Comparison of ENCODE assay signal across 35 cellular contexts in genomic region chr16:66913711-66914110, GRCh38. TPM values are rescaled to one million over a fixed set of nuclear protein-coding genes. Genes with fewer than 3 reads are reported as not detected.
"Had no signal": no experiment of that assay in that cellular context is flagged by ENCODE, and none has a peak within 500 bp of the region (broad histone marks: within the 10 kb centered on the region; RNA-seq: fewer than 3 reads in every experiment).

No MANE protein-coding gene starts in this region.

- ATAC-seq: activated CD4-positive, CD25-positive, alpha-beta regulatory T cell treated with anti-CD3 and anti-CD28 coated beads, Interleukin-2, amount 50 U/mL, for 24 hours; activated CD8-positive, alpha-beta T cell treated with anti-CD3 and anti-CD28 coated beads for 36 hours; activated naive CD8-positive, alpha-beta T cell treated with anti-CD3 and anti-CD28 coated beads, Interleukin-2, amount 50 U/mL, for 24 hours; body of pancreas; T-helper 17 cell had no signal

- H3K36me3 ChIP-seq: adrenal gland, esophagus squamous epithelium, WERI-Rb-1 had no signal

- H3K36me3 Mint-ChIP-seq: activated naive CD4-positive, alpha-beta T cell treated with anti-CD3 and anti-CD28 coated beads, Interleukin-2, amount 50 U/mL, for 24 hours; activated naive CD8-positive, alpha-beta T cell treated with anti-CD3 and anti-CD28 coated beads for 36 hours had no signal

- H3K27me3 Mint-ChIP-seq: activated CD8-positive, alpha-beta T cell treated with anti-CD3 and anti-CD28 coated beads for 36 hours; activated naive CD4-positive, alpha-beta T cell treated with anti-CD3 and anti-CD28 coated beads, Interleukin-2, amount 50 U/mL, for 24 hours; activated naive CD8-positive, alpha-beta T cell treated with anti-CD3 and anti-CD28 coated beads for 36 hours; activated naive CD8-positive, alpha-beta T cell treated with anti-CD3 and anti-CD28 coated beads, Interleukin-2, amount 50 U/mL, for 24 hours had no signal

- H3K27ac ChIP-seq: adrenal gland, body of pancreas, epithelial cell of prostate, esophagus squamous epithelium, WERI-Rb-1 had no signal

- H3K27me3 ChIP-seq: adrenal gland, body of pancreas, esophagus squamous epithelium had no signal

- H3K9me3 ChIP-seq: adrenal gland, body of pancreas, esophagus squamous epithelium had no signal

- H3K4me3 ChIP-seq: adrenal gland, body of pancreas, esophagus squamous epithelium had no signal

- H3K27ac Mint-ChIP-seq: activated B cell treated with CpG ODN at 0.5 μM for 24 hours; activated CD8-positive, alpha-beta T cell treated with anti-CD3 and anti-CD28 coated beads for 36 hours; activated naive CD4-positive, alpha-beta T cell treated with anti-CD3 and anti-CD28 coated beads for 36 hours; activated naive CD4-positive, alpha-beta T cell treated with anti-CD3 and anti-CD28 coated beads, Interleukin-2, amount 50 U/mL, for 24 hours; activated naive CD8-positive, alpha-beta T cell treated with anti-CD3 and anti-CD28 coated beads for 36 hours; activated naive CD8-positive, alpha-beta T cell treated with anti-CD3 and anti-CD28 coated beads, Interleukin-2, amount 50 U/mL, for 24 hours; activated T-helper 1 cell treated with anti-CD3 and anti-CD28 coated beads, Interleukin-12 subunit alpha, Interleukin-12 subunit beta, Interleukin-2, Interleukin-4 antibody, amounts not matched to agents 30 ng/mL and 10 ng/mL and 1 ng/mL, durations not matched to agents 14 hours and 24 hours and 36 hours; activated T-helper 2 cell treated with anti-CD3 and anti-CD28 coated beads, Interferon-gamma antibody, Interleukin-2, Interleukin-4, amounts not matched to agents 10 μg/mL and 5 μg/mL and 100 μg/mL, durations not matched to agents 14 hours and 24 hours and 36 hours; T-helper 17 cell; T-helper 2 cell treated with Interferon-gamma antibody and Interleukin-4, amounts not matched to agents 5 μg/mL and 100 μg/mL, for 36 hours had no signal

- H3K9me3 Mint-ChIP-seq: activated B cell treated with CpG ODN at 0.5 μM for 24 hours; activated CD8-positive, alpha-beta T cell treated with anti-CD3 and anti-CD28 coated beads for 36 hours; activated naive CD4-positive, alpha-beta T cell treated with anti-CD3 and anti-CD28 coated beads for 36 hours; activated naive CD4-positive, alpha-beta T cell treated with anti-CD3 and anti-CD28 coated beads, Interleukin-2, amount 50 U/mL, for 24 hours; activated naive CD8-positive, alpha-beta T cell treated with anti-CD3 and anti-CD28 coated beads for 36 hours; activated naive CD8-positive, alpha-beta T cell treated with anti-CD3 and anti-CD28 coated beads, Interleukin-2, amount 50 U/mL, for 24 hours; activated T-helper 1 cell treated with anti-CD3 and anti-CD28 coated beads, Interleukin-12 subunit alpha, Interleukin-12 subunit beta, Interleukin-2, Interleukin-4 antibody, amounts not matched to agents 30 ng/mL and 10 ng/mL and 1 ng/mL, durations not matched to agents 14 hours and 24 hours and 36 hours; activated T-helper 2 cell treated with anti-CD3 and anti-CD28 coated beads, Interferon-gamma antibody, Interleukin-2, Interleukin-4, amounts not matched to agents 10 μg/mL and 5 μg/mL and 100 μg/mL, durations not matched to agents 14 hours and 24 hours and 36 hours; T-helper 2 cell treated with Interferon-gamma antibody and Interleukin-4, amounts not matched to agents 5 μg/mL and 100 μg/mL, for 36 hours had no signal

- DNase-seq: activated B cell treated with CpG ODN at 0.5 μM for 24 hours; activated CD4-positive, alpha-beta T cell treated with anti-CD3 and anti-CD28 coated beads for 48 hours; activated CD4-positive, alpha-beta T cell treated with anti-CD3 and anti-CD28 coated beads, Interleukin-2, amount 50 U/mL, for 1 hour; activated CD4-positive, alpha-beta T cell treated with anti-CD3 and anti-CD28 coated beads, Interleukin-2, amount 50 U/mL, for 48 hours; activated CD8-positive, alpha-beta memory T cell treated with anti-CD3 and anti-CD28 coated beads for 24 hours; activated CD8-positive, alpha-beta T cell treated with anti-CD3 and anti-CD28 coated beads for 36 hours; activated effector memory CD4-positive, alpha-beta T cell treated with anti-CD3 and anti-CD28 coated beads, Interleukin-2, amount 50 U/mL, for 16 hours; activated naive CD4-positive, alpha-beta T cell treated with anti-CD3 and anti-CD28 coated beads for 36 hours; activated naive CD8-positive, alpha-beta T cell treated with anti-CD3 and anti-CD28 coated beads for 36 hours; activated naive CD8-positive, alpha-beta T cell treated with anti-CD3 and anti-CD28 coated beads, Interleukin-2, amount 50 U/mL, for 24 hours; activated T-cell treated with anti-CD3 and anti-CD28 coated beads, Interleukin-2, amount 50 U/mL, for 48 hours; adrenal gland; amygdala; aorta; body of pancreas; caudate nucleus; effector CD8-positive, alpha-beta T cell; esophagus squamous epithelium; foreskin melanocyte; SW 1271; T-helper 1 cell; T-helper 17 cell; T1000; WERI-Rb-1 had no signal

- H3K4me1 Mint-ChIP-seq: activated B cell treated with CpG ODN at 0.5 μM for 24 hours; activated naive CD4-positive, alpha-beta T cell treated with anti-CD3 and anti-CD28 coated beads, Interleukin-2, amount 50 U/mL, for 24 hours; activated naive CD8-positive, alpha-beta T cell treated with anti-CD3 and anti-CD28 coated beads for 36 hours; T-helper 17 cell had no signal

- H3K4me1 ChIP-seq: adrenal gland, body of pancreas had no signal

- H3K4me3 Mint-ChIP-seq: activated B cell treated with CpG ODN at 0.5 μM for 24 hours; activated CD8-positive, alpha-beta T cell treated with anti-CD3 and anti-CD28 coated beads for 36 hours; activated naive CD4-positive, alpha-beta T cell treated with anti-CD3 and anti-CD28 coated beads for 36 hours; activated naive CD4-positive, alpha-beta T cell treated with anti-CD3 and anti-CD28 coated beads, Interleukin-2, amount 50 U/mL, for 24 hours; activated naive CD8-positive, alpha-beta T cell treated with anti-CD3 and anti-CD28 coated beads for 36 hours; activated naive CD8-positive, alpha-beta T cell treated with anti-CD3 and anti-CD28 coated beads, Interleukin-2, amount 50 U/mL, for 24 hours; activated T-helper 1 cell treated with anti-CD3 and anti-CD28 coated beads, Interleukin-12 subunit alpha, Interleukin-12 subunit beta, Interleukin-2, Interleukin-4 antibody, amounts not matched to agents 30 ng/mL and 10 ng/mL and 1 ng/mL, durations not matched to agents 14 hours and 24 hours and 36 hours; T-helper 17 cell; T-helper 2 cell treated with Interferon-gamma antibody and Interleukin-4, amounts not matched to agents 5 μg/mL and 100 μg/mL, for 36 hours had no signal

RNA-seq across cellular contexts. Expression of gene CDH16, which starts 5.0 kb away (rescaled TPM):
- total RNA-seq: activated B cell treated with CpG ODN at 0.5 μM for 24 hours; activated CD8-positive, alpha-beta T cell treated with anti-CD3 and anti-CD28 coated beads for 36 hours; activated naive CD4-positive, alpha-beta T cell treated with anti-CD3 and anti-CD28 coated beads for 36 hours; activated naive CD8-positive, alpha-beta T cell treated with anti-CD3 and anti-CD28 coated beads for 36 hours; activated T-helper 1 cell treated with anti-CD3 and anti-CD28 coated beads, Interleukin-12 subunit alpha, Interleukin-12 subunit beta, Interleukin-2, Interleukin-4 antibody, amounts not matched to agents 30 ng/mL and 10 ng/mL and 1 ng/mL, durations not matched to agents 14 hours and 24 hours and 36 hours; activated T-helper 2 cell treated with anti-CD3 and anti-CD28 coated beads, Interferon-gamma antibody, Interleukin-2, Interleukin-4, amounts not matched to agents 10 μg/mL and 5 μg/mL and 100 μg/mL, durations not matched to agents 14 hours and 24 hours and 36 hours; aorta; body of pancreas; chondrocyte; dermis microvascular lymphatic vessel endothelial cell; endothelial cell of umbilical vein; fibroblast of lung; fibroblast of villous mesenchyme; T-helper 17 cell had no signal
- polyA plus RNA-seq: adrenal gland, endothelial cell of umbilical vein, fibroblast of lung had no signal

RNA-seq across cellular contexts. Expression of gene RRAD, which starts 11.6 kb away (rescaled TPM):
- total RNA-seq: activated B cell treated with CpG ODN at 0.5 μM for 24 hours had no signal
